In the genomic region with DNA sequence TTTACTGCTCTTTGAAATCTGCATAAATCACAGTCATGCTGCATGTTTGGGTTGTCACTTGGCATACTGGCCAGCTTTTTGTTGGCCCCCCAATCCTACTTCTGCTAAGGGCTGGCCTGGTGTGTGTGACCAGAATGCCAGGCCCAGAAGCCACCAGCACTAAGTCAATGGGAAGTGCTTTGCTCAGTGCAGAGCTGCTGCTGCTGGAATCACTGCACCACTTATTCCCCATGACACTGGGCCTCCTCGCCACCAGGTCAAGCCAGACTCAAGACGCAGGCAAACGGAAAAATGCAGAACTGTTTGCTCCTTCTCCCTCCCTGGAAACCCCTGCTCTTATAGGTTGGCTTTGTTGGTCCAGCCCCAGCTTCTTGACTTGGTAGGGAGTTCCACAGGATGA, we compare ENCODE assay signal across 25 cellular contexts.
"Had no signal": no experiment of that assay in that cellular context is flagged by ENCODE, and none has a peak within 500 bp of the region (broad histone marks: within the 10 kb centered on the region; RNA-seq: fewer than 3 reads in every experiment).

No MANE protein-coding gene starts in this region.

- H3K36me3 Mint-ChIP-seq: activated naive CD8-positive, alpha-beta T cell treated with anti-CD3 and anti-CD28 coated beads, Interleukin-2, amount 10 ng/mL, durations not matched to agents 7 days and 5 days; WTC11 had no signal

- ATAC-seq: Panc1 had no signal

- H3K4me3 Mint-ChIP-seq: activated naive CD8-positive, alpha-beta T cell treated with anti-CD3 and anti-CD28 coated beads, Interleukin-2, amount 10 ng/mL, durations not matched to agents 7 days and 5 days; T-helper 1 cell treated with Interleukin-12 subunit alpha and Interleukin-12 subunit beta and Interleukin-4 antibody, amounts not matched to agents 30 μg/mL and 1 μg/mL, for 36 hours; WTC11 had no signal

- H3K4me3 ChIP-seq: adrenal gland, SJCRH30 had no signal

- H3K27ac Mint-ChIP-seq: activated naive CD8-positive, alpha-beta T cell treated with anti-CD3 and anti-CD28 coated beads, Interleukin-2, amount 10 ng/mL, durations not matched to agents 7 days and 5 days; T-helper 1 cell treated with Interleukin-12 subunit alpha and Interleukin-12 subunit beta and Interleukin-4 antibody, amounts not matched to agents 30 μg/mL and 1 μg/mL, for 36 hours; WTC11 had no signal

- H3K9me3 Mint-ChIP-seq: activated naive CD8-positive, alpha-beta T cell treated with anti-CD3 and anti-CD28 coated beads, Interleukin-2, amount 10 ng/mL, durations not matched to agents 7 days and 5 days; T-helper 1 cell treated with Interleukin-12 subunit alpha and Interleukin-12 subunit beta and Interleukin-4 antibody, amounts not matched to agents 30 μg/mL and 1 μg/mL, for 36 hours had no signal

- DNase-seq: activated CD4-positive, alpha-beta T cell treated with anti-CD3 and anti-CD28 coated beads for 48 hours; activated CD4-positive, alpha-beta T cell treated with anti-CD3 and anti-CD28 coated beads, Interleukin-2, amount 50 U/mL, for 4 hours; activated CD4-positive, CD25-positive, alpha-beta regulatory T cell treated with anti-CD3 and anti-CD28 coated beads, Interleukin-2, amount 50 U/mL, for 72 hours; activated CD8-positive, alpha-beta memory T cell treated with anti-CD3 and anti-CD28 coated beads for 24 hours; activated naive CD4-positive, alpha-beta T cell treated with anti-CD3 and anti-CD28 coated beads, Interleukin-2, amount 50 U/mL, for 16 hours; activated naive CD8-positive, alpha-beta T cell treated with anti-CD3 and anti-CD28 coated beads, Interleukin-2, amount 10 ng/mL, durations not matched to agents 7 days and 5 days; adrenal gland; cerebellar nuclear complex; KG1; NCI-H1092 treated with DMSO at 0.1 percent for 48 hours; NCI-H1417 treated with DMSO at 0.1 percent for 48 hours; NCI-H1694; NCI-H2081; NCI-H510A treated with DMSO at 0.1 percent for 48 hours; NCI-H69; NK-92 treated with Interleukin-12 subunit alpha and Interleukin-12 subunit beta, amount 100 ng/mL, for 24 hours; OCI-M1; Right ventricle myocardium superior; RPMI8226; SJCRH30; SK-N-SH; SW 1271 had no signal

- H3K4me1 Mint-ChIP-seq: WTC11 had no signal
